In genomic region chr13:21043898-21044297, GRCh38 we compare ENCODE assay signal across 1 cellular context.
TF ChIP-seq lines count a peak whose summit lies in the region.

No MANE protein-coding gene starts in this region.

TF ChIP-seq in IMR-90, 13 proteins besides CTCF, POLR2A, EP300 and RAD21:
- TF ChIP-seq MXI1 (IDR thresholded peaks at IDR 0.05; ENCODE audit: borderline replicate concordance, low read depth, low read length) (peak; percentile 85), CHD1 (IDR thresholded peaks at IDR 0.05; ENCODE audit: low read depth, low read length) (no peak), NFE2L2 (IDR thresholded peaks at IDR 0.05; ENCODE audit: low read depth, low read length) (no peak), USF2 (IDR thresholded peaks at IDR 0.05; ENCODE audit: low read depth, low read length) (no peak), RFX5 (IDR thresholded peaks at IDR 0.05; ENCODE audit: low read depth, low read length) (no peak), CEBPB (IDR thresholded peaks at IDR 0.05; ENCODE audit: low read depth, low read length) (peak; percentile 79), MAFK (IDR thresholded peaks at IDR 0.05; ENCODE audit: low read depth, low read length) (peak; percentile 36; the same call in 1 of the 2 replicates), FOS (IDR thresholded peaks at IDR 0.05; ENCODE audit: low read depth, low read length) (peak; percentile 64; the same call in 1 of the 2 replicates), RCOR1 (IDR thresholded peaks at IDR 0.05; ENCODE audit: insufficient replicate concordance, low read length) (peak; percentile 73), SMC3 (IDR thresholded peaks at IDR 0.05; ENCODE audit: low read depth, low read length) (0 out of 2 replicates have a peak, but pooled peaks have one; percentile 8), BHLHE40 (IDR thresholded peaks at IDR 0.05; ENCODE audit: low read depth, low read length) (peak; percentile 29; the same call in 1 of the 2 replicates), MAZ (IDR thresholded peaks at IDR 0.05; ENCODE audit: borderline replicate concordance, low read depth, low read length) (no peak), ELK1 (IDR thresholded peaks at IDR 0.05; ENCODE audit: borderline replicate concordance, low read depth, low read length) (no peak)
